In the genomic region with DNA sequence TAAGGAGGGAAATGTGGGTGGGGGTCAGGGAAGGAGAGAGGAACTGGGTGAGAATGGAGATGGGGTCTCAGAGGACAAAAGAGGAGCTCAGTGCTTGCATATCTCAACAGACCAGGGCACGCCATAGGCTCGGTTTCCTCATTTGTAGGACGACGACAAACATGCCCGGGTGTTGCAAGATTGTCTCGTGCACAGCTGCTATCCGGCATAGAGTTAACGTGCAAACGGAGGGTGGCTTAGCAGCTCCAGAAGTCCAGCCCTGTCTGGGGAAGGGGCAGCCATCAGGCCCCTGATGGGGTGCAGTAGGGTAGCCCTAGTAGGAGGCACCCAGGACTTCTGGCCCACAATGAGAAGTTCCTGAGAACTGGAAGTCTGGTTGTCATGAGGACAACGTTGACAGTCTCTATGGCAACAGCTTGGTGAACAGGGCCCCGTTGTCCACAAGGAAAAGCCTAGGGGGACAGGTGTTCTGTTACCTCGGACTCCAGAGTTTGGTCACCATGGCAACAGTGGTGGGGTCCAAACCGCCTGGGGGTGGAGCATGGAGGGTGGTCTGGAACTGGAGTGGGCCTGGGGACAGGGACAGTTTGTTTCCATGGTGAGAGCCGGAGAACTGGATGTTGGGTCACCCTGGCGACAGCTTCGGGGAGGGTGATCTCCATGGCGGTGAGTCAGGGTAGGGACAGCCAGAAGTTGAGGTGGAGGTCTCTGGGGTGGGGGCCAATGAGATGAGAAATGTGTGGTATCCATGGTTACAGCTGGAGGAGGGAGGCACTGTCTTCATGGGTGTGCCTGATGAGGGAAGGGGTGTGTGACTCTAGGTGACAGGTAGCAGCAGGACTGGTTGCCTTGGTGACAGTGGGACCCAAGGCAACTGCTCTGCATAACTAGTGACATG, we compare ENCODE assay signal across 12 cellular contexts. TPM values are rescaled to one million over a fixed set of nuclear protein-coding genes. Genes with fewer than 3 reads are reported as not detected.
DNase-seq lines count a peak whose midpoint lies in the region; ATAC-seq and TF ChIP-seq lines count a peak whose summit lies in the region.
"Had no signal": no experiment of that assay in that cellular context is flagged by ENCODE, and none has a peak within 500 bp of the region (broad histone marks: within the 10 kb centered on the region; RNA-seq: fewer than 3 reads in every experiment).

No MANE protein-coding gene starts in this region.

- no peaks in the 10 kb centered on the region for H3K9me3 ChIP-seq in mucosa of descending colon

- TF ChIP-seq CTCF in mucosa of descending colon (IDR thresholded peaks at IDR 0.05): no peak
- no peak for TF ChIP-seq CTCF in GM13977 (IDR thresholded peaks at IDR 0.05; ENCODE audit: extremely low read depth, insufficient read depth, missing control alignments)

- H3K36me3 ChIP-seq in mucosa of descending colon (ENCODE audit: low read depth): no peaks in the 10 kb centered on the region

- peak; percentile 20 for DNase-seq in NCI-H2029 (lab: John Stamatoyannopoulos, UW)
- DNase-seq in NCI-H2029 treated with DMSO at 0.1 percent for 48 hours (lab: John Stamatoyannopoulos, UW): no peak
- peak; percentile 47 for DNase-seq in NAMALWA (ENCODE audit: low spot score)
- peak; percentile 48 for DNase-seq in SKM-1 treated with dmso at 0.1 percent for 144 hours (lab: John Stamatoyannopoulos, UW; ENCODE audit: unreplicated experiment)
- DNase-seq in mucosa of descending colon: no peak
- no peak for DNase-seq in GM13977 (ENCODE audit: low spot score)
- DNase-seq in T-helper 2 cell: no peak
- DNase-seq: activated effector memory CD4-positive, alpha-beta T cell treated with anti-CD3 and anti-CD28 coated beads, Interleukin-2, amount 50 U/mL, for 16 hours; mammary epithelial cell; posterior cingulate gyrus had no signal

- ATAC-seq in mucosa of descending colon: peak; percentile 32
- ATAC-seq in HG03175 (IDR thresholded peaks at IDR 0.05; ENCODE audit: unreplicated experiment): no peak

- in situ Hi-C loops in GM13977 (cut with MboI; ENCODE audit: low pct_unique_long_range_greater_than_20kb, low sequenced_read_pairs, unreplicated experiment): no loop called here

- intact Hi-C loops in mucosa of descending colon (cut with DNase I, micrococcal nuclease): no loop called here

- H3K4me3 ChIP-seq in mucosa of descending colon: no peak overlapping the region

- H3K4me1 ChIP-seq in mucosa of descending colon (ENCODE audit: low read depth): no peaks in the 10 kb centered on the region

RNA-seq across cellular contexts. Expression of a gene that starts 16.8 kb away (rescaled TPM):
- 1 to 10 TPM; 4.5 to 9.6 (median 6.4) TPM for total RNA-seq in mucosa of descending colon
- total RNA-seq: Daoy, mammary epithelial cell had no signal

RNA-seq across cellular contexts. Expression of a gene that starts 44.6 kb away (rescaled TPM):
- under 1 TPM in 1 of 3 donors, not detected in 2; 0.25 TPM for total RNA-seq in mucosa of descending colon
- total RNA-seq: Daoy, mammary epithelial cell had no signal

RNA-seq across cellular contexts. Expression of a gene that starts 53.1 kb away (rescaled TPM):
- total RNA-seq in mucosa of descending colon: 10 to 100 TPM; 12.5 to 14.6 (median 13.4) TPM

Comparison
In these comparisons a context has a peak if more than half of its experiments do, and no peak if none do; other contexts are left out.
1. DNase-seq: peak in NCI-H2029 (single experiment), NAMALWA (single experiment) and SKM-1 treated with dmso at 0.1 percent for 144 hours (single experiment); none in NCI-H2029 treated with DMSO at 0.1 percent for 48 hours (single experiment), mucosa of descending colon (0 of 3), GM13977 (single experiment) and T-helper 2 cell (0 of 5).